19 cellular contexts compared by ENCODE assay signal in genomic region chr6:98335594-98335993, GRCh38.
"Had no signal": no experiment of that assay in that cellular context is flagged by ENCODE, and none has a peak within 500 bp of the region (broad histone marks: within the 10 kb centered on the region; RNA-seq: fewer than 3 reads in every experiment).

No MANE protein-coding gene starts in this region.

- H3K36me3 Mint-ChIP-seq: brain had no signal

- H3K9me3 Mint-ChIP-seq: activated naive CD4-positive, alpha-beta T cell treated with anti-CD3 and anti-CD28 coated beads for 36 hours; activated T-cell treated with anti-CD3 and anti-CD28 coated beads, Interleukin-2, amount 50 U/mL, for 24 hours; activated T-helper 2 cell treated with anti-CD3 and anti-CD28 coated beads, Interferon-gamma antibody, Interleukin-2, Interleukin-4, amounts not matched to agents 10 μg/mL and 5 μg/mL and 100 μg/mL, durations not matched to agents 14 hours and 24 hours and 36 hours; neural crest cell had no signal

- H3K4me3 Mint-ChIP-seq: activated CD8-positive, alpha-beta T cell treated with anti-CD3 and anti-CD28 coated beads, Interleukin-2, amount 10 ng/mL, durations not matched to agents 7 days and 5 days; activated naive CD4-positive, alpha-beta T cell treated with anti-CD3 and anti-CD28 coated beads for 36 hours; activated T-cell treated with anti-CD3 and anti-CD28 coated beads, Interleukin-2, amount 50 U/mL, for 24 hours; effector memory CD8-positive, alpha-beta T cell; neural crest cell had no signal

- H3K27ac Mint-ChIP-seq: activated CD8-positive, alpha-beta T cell treated with anti-CD3 and anti-CD28 coated beads, Interleukin-2, amount 10 ng/mL, durations not matched to agents 7 days and 5 days; activated naive CD4-positive, alpha-beta T cell treated with anti-CD3 and anti-CD28 coated beads for 36 hours; activated T-cell treated with anti-CD3 and anti-CD28 coated beads, Interleukin-2, amount 50 U/mL, for 24 hours; activated T-helper 2 cell treated with anti-CD3 and anti-CD28 coated beads, Interferon-gamma antibody, Interleukin-2, Interleukin-4, amounts not matched to agents 10 μg/mL and 5 μg/mL and 100 μg/mL, durations not matched to agents 14 hours and 24 hours and 36 hours; effector memory CD8-positive, alpha-beta T cell had no signal

- ATAC-seq: activated CD8-positive, alpha-beta T cell treated with anti-CD3 and anti-CD28 coated beads, Interleukin-2, amount 10 ng/mL, durations not matched to agents 7 days and 5 days; effector memory CD8-positive, alpha-beta T cell; heart right ventricle; right cardiac atrium had no signal

- DNase-seq: activated CD4-positive, alpha-beta T cell treated with anti-CD3 and anti-CD28 coated beads for 48 hours; activated CD4-positive, CD25-positive, alpha-beta regulatory T cell; activated CD8-positive, alpha-beta T cell treated with anti-CD3 and anti-CD28 coated beads, Interleukin-2, amount 10 ng/mL, durations not matched to agents 7 days and 5 days; activated naive CD4-positive, alpha-beta T cell treated with anti-CD3 and anti-CD28 coated beads for 36 hours; activated T-cell treated with anti-CD3 and anti-CD28 coated beads, Interleukin-2, amount 50 U/mL, for 24 hours; caudate nucleus; effector memory CD8-positive, alpha-beta T cell; esophagus squamous epithelium; heart right ventricle; left ventricle myocardium inferior; mammary epithelial cell; right cardiac atrium; stimulated activated CD4-positive, alpha-beta T cell treated with anti-CD3 and anti-CD28 coated beads, Interleukin-2, amount 100 ng/mL, for 24 hours; stimulated activated naive CD4-positive, alpha-beta T cell treated with Interleukin-2 at 50 U/mL for 16 hours; substantia nigra; tibial artery had no signal

- H3K27me3 Mint-ChIP-seq: activated T-cell treated with anti-CD3 and anti-CD28 coated beads, Interleukin-2, amount 50 U/mL, for 24 hours; effector memory CD8-positive, alpha-beta T cell had no signal
